ENCODE assay signal across 9 cellular contexts in genomic region chr20:63305933-63306672, GRCh38. TPM values are rescaled to one million over a fixed set of nuclear protein-coding genes. Genes with fewer than 3 reads are reported as not detected.
"Had no signal": no experiment of that assay in that cellular context is flagged by ENCODE, and none has a peak within 500 bp of the region (broad histone marks: within the 10 kb centered on the region; RNA-seq: fewer than 3 reads in every experiment).

No MANE protein-coding gene starts in this region.

RNA-seq across cellular contexts. Expression of gene COL20A1, which starts 13.1 kb away (rescaled TPM):
- total RNA-seq: PC-9, Right ventricle myocardium superior, RPMI7951, SJSA1 had no signal

RNA-seq across cellular contexts. Expression of gene NKAIN4, which starts 51.8 kb away (rescaled TPM):
- total RNA-seq: LHCN-M2, MCF 10A, NCI-H460, OCI-LY7, PC-9, Right ventricle myocardium superior, RPMI7951, SJSA1, T-cell had no signal

RNA-seq across cellular contexts. Expression of gene CHRNA4, which starts 55.0 kb away (rescaled TPM):
- total RNA-seq: LHCN-M2, MCF 10A, NCI-H460, OCI-LY7, PC-9, RPMI7951, SJSA1, T-cell had no signal
